ENCODE assay signal across 8 cellular contexts in genomic region chr19:38265213-38265861, GRCh38. TPM values are rescaled to one million over a fixed set of nuclear protein-coding genes. Genes with fewer than 3 reads are reported as not detected.
DNase-seq lines count a peak whose midpoint lies in the region; ATAC-seq and TF ChIP-seq lines count a peak whose summit lies in the region.

No MANE protein-coding gene starts in this region.

- H3K9me3 ChIP-seq in HCT116 (ENCODE audit: control insufficient read depth in 1 of 2, insufficient read depth in 1 of 2, low read depth in 1 of 2, low read length in 2 of 2) (no peaks in the 10 kb centered on the region), esophagus squamous epithelium (no peaks in the 10 kb centered on the region), ovary (no peaks in the 10 kb centered on the region)

- BruUV-seq in HCT116 (replicated peaks; lab: Mats Ljungman, UMichigan): TSS peak; percentile 69

- H3K4me1 ChIP-seq in HCT116 (ENCODE audit: control insufficient read depth in 1 of 2, insufficient read depth in 2 of 2, low read length in 2 of 2): peaks cover 54 to 71% of the 10 kb centered on the region in 2 experiments
- H3K4me1 ChIP-seq in esophagus squamous epithelium: peaks cover 6 to 58% (median 9%) of the 10 kb centered on the region in 3 donors
- peaks cover 7% of the 10 kb centered on the region for H3K4me1 ChIP-seq in ovary (ENCODE audit: insufficient read depth)

- intact Hi-C loops in HCT116 (cut with micrococcal nuclease) (no loop called here), esophagus squamous epithelium (cut with DNase I) (no loop called here), ovary (cut with DNase I) (no loop called here)

- POLR2A ChIA-PET in HCT116 (lab: Charles Lee): interaction anchor here (0.7 to 2.9 kb wide), 8 partner anchors 12 to 67 kb away, joined by 3 to 15 read pairs (median 4); partner anchors contain the start of gene C19orf33

- no peaks in the 10 kb centered on the region for H3K9me2 ChIP-seq in HCT116 (ENCODE audit: insufficient read depth)

- TF ChIP-seq RAD21 in HCT116 (IDR thresholded peaks at IDR 0.05; ENCODE audit: low read depth): no peak

- TF ChIP-seq CTCF in HCT116 (IDR thresholded peaks at IDR 0.05 in 2 of 3, conservative IDR thresholded peaks at IDR 0.05 in 1 of 3; ENCODE audit: borderline replicate concordance in 1 of 3, insufficient read depth in 1 of 3, low read depth in 2 of 3, low read length in 2 of 3) (no peak), esophagus squamous epithelium (IDR thresholded peaks at IDR 0.05) (peak in 1 of 6 experiments; percentile 11), ovary (IDR thresholded peaks at IDR 0.05) (no peak)

- H3K4me3 ChIP-seq in HCT116 (replicated peaks in 1 of 2; ENCODE audit: low read depth in 1 of 2, low read length in 2 of 2) (peak overlapping the region; percentile 81 to 100), esophagus squamous epithelium (peak overlapping the region; percentile 63 to 83 (median 75)), ovary (peak overlapping the region; percentile 44)

- no peak overlapping the region for H2AFZ ChIP-seq in HCT116 (ENCODE audit: low read depth, low read length, poor library complexity, severe bottlenecking)

- H3K36me3 ChIP-seq in HCT116 (ENCODE audit: control insufficient read depth in 1 of 2, insufficient read depth in 2 of 2, low read length in 2 of 2): no peaks in the 10 kb centered on the region; a peak in 1 of 4 replicates
- H3K36me3 ChIP-seq in esophagus squamous epithelium: peaks cover 0 to 7% (median 0%) of the 10 kb centered on the region in 3 donors
- no peaks in the 10 kb centered on the region for H3K36me3 ChIP-seq in ovary

- H3K79me2 ChIP-seq in HCT116 (ENCODE audit: insufficient read depth, low read length): peaks cover 59% of the 10 kb centered on the region

- H4K20me1 ChIP-seq in HCT116 (ENCODE audit: insufficient read depth): no peaks in the 10 kb centered on the region; the same call in 1 of the 2 replicates

- DNase-seq in HCT116 (ENCODE audit: low read depth, low spot score) (no peak), SW480 (ENCODE audit: low spot score) (peak; percentile 65), esophagus squamous epithelium (lab: John Stamatoyannopoulos, UW) (no peak), ovary (peak in 1 of 5 donors; percentile 33), dedifferentiated amniotic fluid mesenchymal stem cell (ENCODE audit: extremely low spot score) (no peak), NCI-H2107 (lab: John Stamatoyannopoulos, UW) (no peak), NCI-H446 treated with DMSO at 0.1 percent for 48 hours (lab: John Stamatoyannopoulos, UW) (no peak)
- no peak for DNase-seq in stimulated activated CD4-positive, alpha-beta T cell treated with anti-CD3 and anti-CD28 coated beads, Interleukin-4, amount 100 ng/mL, for 24 hours

- no peaks in the 10 kb centered on the region for H3K27me3 ChIP-seq in HCT116 (ENCODE audit: insufficient read depth, low read length)
- H3K27me3 ChIP-seq in esophagus squamous epithelium: peaks cover 0 to 15% (median 0%) of the 10 kb centered on the region in 4 donors
- no peaks in the 10 kb centered on the region for H3K27me3 ChIP-seq in ovary

- WGBS in esophagus squamous epithelium, 2 donors: 21 to 58% methylated on average over 14 of the region's 14 CpGs
- WGBS in ovary, 3 donors: 57 to 65% (median 62%) methylated on average over 14 of the region's 14 CpGs

- no peak for ATAC-seq in HCT116

- CTCF ChIA-PET in HCT116 (lab: Charles Lee): interaction anchor here (0.8 to 1.2 kb wide), 4 partner anchors 21 to 70 kb away, joined by 3 to 4 read pairs (median 4); no protein-coding TSS in a partner anchor

- H3K27ac ChIP-seq in HCT116 (ENCODE audit: low read depth, low read length): peak overlapping the region; percentile 99
- H3K27ac ChIP-seq in esophagus squamous epithelium: peak overlapping the region; percentile 91 to 98 (median 96)
- peak overlapping the region; percentile 93 to 95 for H3K27ac ChIP-seq in ovary

- H3K9ac ChIP-seq in HCT116 (ENCODE audit: low read length): peak overlapping the region; percentile 88

- TF ChIP-seq POLR2A in HCT116 (IDR thresholded peaks at IDR 0.05; ENCODE audit: borderline replicate concordance, extremely low read depth, insufficient read depth, insufficient read length) (no peak), esophagus squamous epithelium (IDR thresholded peaks at IDR 0.05) (peak in 1 of 4 donors; percentile 29), ovary (IDR thresholded peaks at IDR 0.05) (no peak)

- TF ChIP-seq EP300 in ovary (IDR thresholded peaks at IDR 0.05): no peak

- RAD21 ChIA-PET in HCT116 (lab: Charles Lee; ENCODE audit: low non-redundant PET in 1 of 2, low total read pairs in 2 of 2, uncharacterized antibody in 2 of 2, unreplicated experiment in 2 of 2): interaction anchor here in 1 of 2 experiments (0.6 kb wide), 1 partner anchor 22 kb away, joined by 4 read pairs; no protein-coding TSS in a partner anchor

- peak overlapping the region; percentile 90 for H3K4me2 ChIP-seq in HCT116 (ENCODE audit: low read length)

TF ChIP-seq in HCT116, 20 proteins besides CTCF, POLR2A, EP300 and RAD21:
- TF ChIP-seq CBX3 (IDR thresholded peaks at IDR 0.05; ENCODE audit: low read depth) (no peak), CEBPB (IDR thresholded peaks at IDR 0.05; ENCODE audit: low read depth) (no peak), SRF (IDR thresholded peaks at IDR 0.05; ENCODE audit: low read depth) (no peak), ZNF274 (IDR thresholded peaks at IDR 0.05; ENCODE audit: low read depth, low read length) (no peak), EGR1 (IDR thresholded peaks at IDR 0.05; ENCODE audit: low read depth) (no peak), EZH2phosphoT487 (IDR thresholded peaks at IDR 0.05; ENCODE audit: borderline replicate concordance) (no peak), FOSL1 (IDR thresholded peaks at IDR 0.05; ENCODE audit: low read depth) (no peak)

RNA-seq across cellular contexts. Expression of gene SPINT2, which starts 1.0 kb away (rescaled TPM):
- total RNA-seq in HCT116 (2021; ENCODE audit: unreplicated experiment): 500 TPM
- polyA plus RNA-seq in HCT116 (2012): 492 and 532 TPM in 2 replicates
- total RNA-seq in esophagus squamous epithelium: 100 to 1,000 TPM; 345 to 663 (median 433) TPM
- total RNA-seq in ovary: 100 to 1,000 TPM; 111 to 556 (median 118) TPM
- 10 to 100 TPM; 71.5 to 79.6 TPM for polyA plus RNA-seq in ovary

RNA-seq across cellular contexts. Expression of gene PPP1R14A, which starts 9.2 kb away (rescaled TPM):
- total RNA-seq in HCT116 (2021; ENCODE audit: unreplicated experiment) (0.84 TPM), esophagus squamous epithelium (100 to 1,000 TPM in 1 of 4 donors, 10 to 100 TPM in 2, 1 to 10 TPM in 1; 1.1 to 101 (median 26.3) TPM), ovary (100 to 1,000 TPM in 3 of 7 donors, 10 to 100 TPM in 4; 36.8 to 235 (median 97.1) TPM)
- not detected in 2 replicates for polyA plus RNA-seq in HCT116 (2012)
- polyA plus RNA-seq in ovary: 10 to 100 TPM; 10.5 to 92.8 TPM

RNA-seq across cellular contexts. Expression of gene C19orf33, which starts 38.7 kb away (rescaled TPM):
- total RNA-seq in HCT116 (2021; ENCODE audit: unreplicated experiment) (135 TPM), esophagus squamous epithelium (100 to 1,000 TPM; 354 to 843 (median 469) TPM), ovary (100 to 1,000 TPM in 1 of 7 donors, 10 to 100 TPM in 2, 1 to 10 TPM in 3, not detected in 1; 1.8 to 179 (median 11.1) TPM)
- 383 and 389 TPM in 2 replicates for polyA plus RNA-seq in HCT116 (2012)
- 1 to 10 TPM in 1 of 2 donors, not detected in 1; 7.9 TPM for polyA plus RNA-seq in ovary

RNA-seq across cellular contexts. Expression of gene DPF1, which starts 41.3 kb away (rescaled TPM):
- 9.7 TPM for total RNA-seq in HCT116 (2021; ENCODE audit: unreplicated experiment)
- polyA plus RNA-seq in HCT116 (2012): 4.6 and 6.6 TPM in 2 replicates
- 1 to 10 TPM in 1 of 4 donors, under 1 TPM in 1, not detected in 2; 0.44 to 2.5 TPM for total RNA-seq in esophagus squamous epithelium
- 1 to 10 TPM in 1 of 7 donors, under 1 TPM in 4, not detected in 2; 0.23 to 1.0 (median 0.35) TPM for total RNA-seq in ovary
- under 1 TPM; 0.23 to 0.50 TPM for polyA plus RNA-seq in ovary

RNA-seq across cellular contexts. Expression of gene YIF1B, which starts 50.4 kb away (rescaled TPM):
- total RNA-seq in HCT116 (2021; ENCODE audit: unreplicated experiment) (67.5 TPM), esophagus squamous epithelium (10 to 100 TPM; 24.0 to 42.8 (median 27.3) TPM), ovary (10 to 100 TPM in 6 of 7 donors, 1 to 10 TPM in 1; 8.5 to 37.2 (median 21.8) TPM)
- polyA plus RNA-seq in HCT116 (2012): 109 and 112 TPM in 2 replicates
- polyA plus RNA-seq in ovary: 10 to 100 TPM in 1 of 2 donors, 1 to 10 TPM in 1; 9.9 to 23.7 TPM
